Comparison of ENCODE assay signal across 1 cellular context in the genomic region with DNA sequence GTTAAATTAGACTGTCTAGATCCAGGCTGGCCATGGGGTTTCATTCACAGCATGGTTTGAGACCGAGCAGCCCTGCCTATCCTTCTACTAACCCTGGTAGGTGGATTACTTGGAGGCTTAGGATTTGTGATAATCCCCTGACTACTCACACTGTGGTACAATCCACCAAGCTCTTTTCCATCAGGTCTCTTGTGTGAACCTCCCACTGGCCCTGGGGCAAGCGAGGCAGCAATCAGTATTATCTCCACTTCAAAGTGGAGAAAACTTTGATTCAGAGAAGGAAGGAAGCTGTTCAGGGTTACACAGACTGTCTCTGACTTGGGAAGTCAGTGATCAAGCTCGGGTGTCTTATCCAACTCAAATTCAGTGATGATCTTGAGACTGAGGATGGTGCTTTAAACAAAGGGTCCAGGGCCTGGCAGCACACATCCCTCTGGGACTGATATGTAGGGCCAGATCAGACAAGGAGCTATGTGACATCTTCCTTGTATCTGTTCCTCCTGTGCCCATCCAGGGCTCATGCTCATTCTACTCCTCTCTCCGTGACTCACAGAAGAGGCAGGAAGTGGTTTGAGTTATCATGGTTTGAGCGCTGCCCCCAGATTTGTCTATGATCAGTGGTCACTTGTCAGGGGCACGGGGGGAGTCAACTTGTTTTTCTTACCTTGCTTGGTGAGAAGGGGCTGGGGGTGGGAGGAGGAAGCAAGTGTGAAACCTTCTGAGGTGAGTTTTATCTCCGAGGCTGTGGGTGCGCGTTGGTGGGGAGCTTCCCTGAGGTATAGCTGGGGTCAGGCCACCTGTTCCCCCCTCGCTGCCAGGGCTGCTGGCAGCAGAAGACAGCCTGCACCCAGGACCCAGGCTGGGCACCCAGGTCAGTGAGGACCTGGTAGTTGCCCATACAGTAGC.
TF ChIP-seq lines count a peak whose summit lies in the region.

No MANE protein-coding gene starts in this region.

TF ChIP-seq in GM23338, 12 proteins besides CTCF, POLR2A, EP300 and RAD21 (continued from another document):
- TF ChIP-seq, protein P1, sequence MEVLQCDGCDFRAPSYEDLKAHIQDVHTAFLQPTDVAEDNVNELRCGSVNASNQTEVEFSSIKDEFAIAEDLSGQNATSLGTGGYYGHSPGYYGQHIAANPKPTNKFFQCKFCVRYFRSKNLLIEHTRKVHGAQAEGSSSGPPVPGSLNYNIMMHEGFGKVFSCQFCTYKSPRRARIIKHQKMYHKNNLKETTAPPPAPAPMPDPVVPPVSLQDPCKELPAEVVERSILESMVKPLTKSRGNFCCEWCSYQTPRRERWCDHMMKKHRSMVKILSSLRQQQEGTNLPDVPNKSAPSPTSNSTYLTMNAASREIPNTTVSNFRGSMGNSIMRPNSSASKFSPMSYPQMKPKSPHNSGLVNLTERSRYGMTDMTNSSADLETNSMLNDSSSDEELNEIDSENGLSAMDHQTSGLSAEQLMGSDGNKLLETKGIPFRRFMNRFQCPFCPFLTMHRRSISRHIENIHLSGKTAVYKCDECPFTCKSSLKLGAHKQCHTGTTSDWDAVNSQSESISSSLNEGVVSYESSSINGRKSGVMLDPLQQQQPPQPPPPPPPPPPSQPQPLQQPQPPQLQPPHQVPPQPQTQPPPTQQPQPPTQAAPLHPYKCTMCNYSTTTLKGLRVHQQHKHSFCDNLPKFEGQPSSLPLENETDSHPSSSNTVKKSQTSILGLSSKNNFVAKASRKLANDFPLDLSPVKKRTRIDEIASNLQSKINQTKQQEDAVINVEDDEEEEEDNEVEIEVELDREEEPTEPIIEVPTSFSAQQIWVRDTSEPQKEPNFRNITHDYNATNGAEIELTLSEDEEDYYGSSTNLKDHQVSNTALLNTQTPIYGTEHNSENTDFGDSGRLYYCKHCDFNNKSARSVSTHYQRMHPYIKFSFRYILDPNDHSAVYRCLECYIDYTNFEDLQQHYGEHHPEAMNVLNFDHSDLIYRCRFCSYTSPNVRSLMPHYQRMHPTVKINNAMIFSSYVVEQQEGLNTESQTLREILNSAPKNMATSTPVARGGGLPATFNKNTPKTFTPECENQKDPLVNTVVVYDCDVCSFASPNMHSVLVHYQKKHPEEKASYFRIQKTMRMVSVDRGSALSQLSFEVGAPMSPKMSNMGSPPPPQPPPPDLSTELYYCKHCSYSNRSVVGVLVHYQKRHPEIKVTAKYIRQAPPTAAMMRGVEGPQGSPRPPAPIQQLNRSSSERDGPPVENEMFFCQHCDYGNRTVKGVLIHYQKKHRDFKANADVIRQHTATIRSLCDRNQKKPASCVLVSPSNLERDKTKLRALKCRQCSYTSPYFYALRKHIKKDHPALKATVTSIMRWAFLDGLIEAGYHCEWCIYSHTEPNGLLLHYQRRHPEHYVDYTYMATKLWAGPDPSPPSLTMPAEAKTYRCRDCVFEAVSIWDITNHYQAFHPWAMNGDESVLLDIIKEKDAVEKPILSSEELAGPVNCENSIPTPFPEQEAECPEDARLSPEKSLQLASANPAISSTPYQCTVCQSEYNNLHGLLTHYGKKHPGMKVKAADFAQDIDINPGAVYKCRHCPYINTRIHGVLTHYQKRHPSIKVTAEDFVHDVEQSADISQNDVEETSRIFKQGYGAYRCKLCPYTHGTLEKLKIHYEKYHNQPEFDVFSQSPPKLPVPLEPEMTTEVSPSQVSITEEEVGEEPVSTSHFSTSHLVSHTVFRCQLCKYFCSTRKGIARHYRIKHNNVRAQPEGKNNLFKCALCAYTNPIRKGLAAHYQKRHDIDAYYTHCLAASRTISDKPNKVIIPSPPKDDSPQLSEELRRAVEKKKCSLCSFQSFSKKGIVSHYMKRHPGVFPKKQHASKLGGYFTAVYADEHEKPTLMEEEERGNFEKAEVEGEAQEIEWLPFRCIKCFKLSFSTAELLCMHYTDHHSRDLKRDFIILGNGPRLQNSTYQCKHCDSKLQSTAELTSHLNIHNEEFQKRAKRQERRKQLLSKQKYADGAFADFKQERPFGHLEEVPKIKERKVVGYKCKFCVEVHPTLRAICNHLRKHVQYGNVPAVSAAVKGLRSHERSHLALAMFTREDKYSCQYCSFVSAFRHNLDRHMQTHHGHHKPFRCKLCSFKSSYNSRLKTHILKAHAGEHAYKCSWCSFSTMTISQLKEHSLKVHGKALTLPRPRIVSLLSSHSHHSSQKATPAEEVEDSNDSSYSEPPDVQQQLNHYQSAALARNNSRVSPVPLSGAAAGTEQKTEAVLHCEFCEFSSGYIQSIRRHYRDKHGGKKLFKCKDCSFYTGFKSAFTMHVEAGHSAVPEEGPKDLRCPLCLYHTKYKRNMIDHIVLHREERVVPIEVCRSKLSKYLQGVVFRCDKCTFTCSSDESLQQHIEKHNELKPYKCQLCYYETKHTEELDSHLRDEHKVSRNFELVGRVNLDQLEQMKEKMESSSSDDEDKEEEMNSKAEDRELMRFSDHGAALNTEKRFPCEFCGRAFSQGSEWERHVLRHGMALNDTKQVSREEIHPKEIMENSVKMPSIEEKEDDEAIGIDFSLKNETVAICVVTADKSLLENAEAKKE (CRISPR knock-in tag; IDR thresholded peaks at IDR 0.05) = no peak
- no peak for TF ChIP-seq NANOG (IDR thresholded peaks at IDR 0.05; ENCODE audit: borderline replicate concordance)
- TF ChIP-seq, protein P2, sequence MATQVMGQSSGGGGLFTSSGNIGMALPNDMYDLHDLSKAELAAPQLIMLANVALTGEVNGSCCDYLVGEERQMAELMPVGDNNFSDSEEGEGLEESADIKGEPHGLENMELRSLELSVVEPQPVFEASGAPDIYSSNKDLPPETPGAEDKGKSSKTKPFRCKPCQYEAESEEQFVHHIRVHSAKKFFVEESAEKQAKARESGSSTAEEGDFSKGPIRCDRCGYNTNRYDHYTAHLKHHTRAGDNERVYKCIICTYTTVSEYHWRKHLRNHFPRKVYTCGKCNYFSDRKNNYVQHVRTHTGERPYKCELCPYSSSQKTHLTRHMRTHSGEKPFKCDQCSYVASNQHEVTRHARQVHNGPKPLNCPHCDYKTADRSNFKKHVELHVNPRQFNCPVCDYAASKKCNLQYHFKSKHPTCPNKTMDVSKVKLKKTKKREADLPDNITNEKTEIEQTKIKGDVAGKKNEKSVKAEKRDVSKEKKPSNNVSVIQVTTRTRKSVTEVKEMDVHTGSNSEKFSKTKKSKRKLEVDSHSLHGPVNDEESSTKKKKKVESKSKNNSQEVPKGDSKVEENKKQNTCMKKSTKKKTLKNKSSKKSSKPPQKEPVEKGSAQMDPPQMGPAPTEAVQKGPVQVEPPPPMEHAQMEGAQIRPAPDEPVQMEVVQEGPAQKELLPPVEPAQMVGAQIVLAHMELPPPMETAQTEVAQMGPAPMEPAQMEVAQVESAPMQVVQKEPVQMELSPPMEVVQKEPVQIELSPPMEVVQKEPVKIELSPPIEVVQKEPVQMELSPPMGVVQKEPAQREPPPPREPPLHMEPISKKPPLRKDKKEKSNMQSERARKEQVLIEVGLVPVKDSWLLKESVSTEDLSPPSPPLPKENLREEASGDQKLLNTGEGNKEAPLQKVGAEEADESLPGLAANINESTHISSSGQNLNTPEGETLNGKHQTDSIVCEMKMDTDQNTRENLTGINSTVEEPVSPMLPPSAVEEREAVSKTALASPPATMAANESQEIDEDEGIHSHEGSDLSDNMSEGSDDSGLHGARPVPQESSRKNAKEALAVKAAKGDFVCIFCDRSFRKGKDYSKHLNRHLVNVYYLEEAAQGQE (IDR thresholded peaks at IDR 0.05; ENCODE audit: unreplicated experiment) = no peak
- TF ChIP-seq JUNB (IDR thresholded peaks at IDR 0.05; ENCODE audit: unreplicated experiment) = no peak
- no peak for TF ChIP-seq EZH2phosphoT487 (IDR thresholded peaks at IDR 0.05; ENCODE audit: unreplicated experiment)
